15 cellular contexts compared by ENCODE assay signal in genomic region chr22:27651486-27651885, GRCh38.
"Had no signal": no experiment of that assay in that cellular context is flagged by ENCODE, and none has a peak within 500 bp of the region (broad histone marks: within the 10 kb centered on the region; RNA-seq: fewer than 3 reads in every experiment).

No MANE protein-coding gene starts in this region.

- H3K9ac ChIP-seq: SK-N-SH had no signal

- H3K27ac ChIP-seq: pancreas, suprapubic skin had no signal

- H3K4me3 ChIP-seq: coronary artery, pancreas, suprapubic skin had no signal

- H3K36me3 ChIP-seq: pancreas, suprapubic skin had no signal

- H3K9me3 ChIP-seq: pancreas, SK-N-SH, suprapubic skin had no signal

- ATAC-seq: activated CD8-positive, alpha-beta T cell treated with anti-CD3 and anti-CD28 coated beads, Interleukin-2, amount 10 ng/mL, durations not matched to agents 7 days and 5 days; left lobe of liver; pancreas; WTC11 had no signal

- H3K27me3 ChIP-seq: pancreas had no signal

- DNase-seq: activated CD4-positive, alpha-beta T cell treated with anti-CD3 and anti-CD28 coated beads for 48 hours; activated CD8-positive, alpha-beta memory T cell treated with anti-CD3 and anti-CD28 coated beads, Interleukin-2, amount 50 U/mL, for 48 hours; activated CD8-positive, alpha-beta T cell treated with anti-CD3 and anti-CD28 coated beads, Interleukin-2, amount 10 ng/mL, durations not matched to agents 7 days and 5 days; activated naive CD4-positive, alpha-beta T cell; caudate nucleus; effector CD4-positive, alpha-beta T cell; glutamatergic neuron; pancreas; retina; SK-N-SH; stimulated activated naive CD4-positive, alpha-beta T cell had no signal
